32 cellular contexts compared by ENCODE assay signal in the genomic region with DNA sequence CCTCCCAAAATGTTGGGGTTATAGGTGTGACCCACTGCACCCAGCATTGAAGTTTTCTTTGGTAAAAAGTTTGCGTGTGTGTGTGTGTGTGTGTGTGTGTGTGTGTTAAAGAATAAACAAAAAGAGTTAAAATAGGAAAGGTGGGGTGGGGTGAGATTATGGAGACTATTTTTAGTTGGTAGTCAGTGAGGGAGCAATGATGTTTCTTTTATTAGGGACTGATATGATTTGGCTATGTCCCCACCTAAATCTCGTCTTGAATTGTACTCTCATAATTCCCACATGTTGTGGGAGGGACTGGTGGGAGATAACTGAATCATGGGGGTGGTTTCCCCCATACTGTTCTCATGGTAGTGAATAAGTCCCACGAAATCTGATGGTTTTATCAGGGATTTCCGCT.
"Had no signal": no experiment of that assay in that cellular context is flagged by ENCODE, and none has a peak within 500 bp of the region (broad histone marks: within the 10 kb centered on the region; RNA-seq: fewer than 3 reads in every experiment).

No MANE protein-coding gene starts in this region.

- DNase-seq: activated effector memory CD4-positive, alpha-beta T cell treated with anti-CD3 and anti-CD28 coated beads, Interleukin-2, amount 50 U/mL, for 16 hours; activated effector memory CD4-positive, alpha-beta T cell treated with Interleukin-2 at 50 U/mL for 16 hours; activated gamma-delta T cell; activated gamma-delta T cell treated with Interleukin-2 at 50 U/mL for 16 hours; activated naive CD4-positive, alpha-beta T cell; activated naive CD4-positive, alpha-beta T cell treated with anti-CD3 and anti-CD28 coated beads for 36 hours; activated naive CD4-positive, alpha-beta T cell treated with anti-CD3 and anti-CD28 coated beads, Interleukin-2, amount 10 ng/mL, durations not matched to agents 7 days and 5 days; activated naive CD4-positive, alpha-beta T cell treated with anti-CD3 and anti-CD28 coated beads, Interleukin-2, amount 50 U/mL, for 16 hours; activated naive CD4-positive, alpha-beta T cell treated with Interleukin-2 at 50 U/mL for 16 hours; activated naive CD8-positive, alpha-beta T cell treated with anti-CD3 and anti-CD28 coated beads for 36 hours; activated naive CD8-positive, alpha-beta T cell treated with anti-CD3 and anti-CD28 coated beads, Interleukin-2, amount 10 ng/mL, durations not matched to agents 7 days and 5 days; activated naive CD8-positive, alpha-beta T cell treated with anti-CD3 and anti-CD28 coated beads, Interleukin-2, amount 50 U/mL, for 24 hours; activated T-cell treated with anti-CD3 and anti-CD28 coated beads for 4 hours; activated T-cell treated with anti-CD3 and anti-CD28 coated beads, Interleukin-2, amount 50 U/mL, for 1 hour; activated T-cell treated with anti-CD3 and anti-CD28 coated beads, Interleukin-2, amount 50 U/mL, for 24 hours; activated T-cell treated with anti-CD3 and anti-CD28 coated beads, Interleukin-2, amount 50 U/mL, for 4 hours; activated T-cell treated with anti-CD3 and anti-CD28 coated beads, Interleukin-2, amount 50 U/mL, for 48 hours; activated T-cell treated with anti-CD3 and anti-CD28 coated beads, Interleukin-2, amount 50 U/mL, for 72 hours; adrenal gland; amniotic stem cell; amygdala; anterior cingulate cortex; aorta; body of pancreas; brain microvascular endothelial cell; caudate nucleus; central memory CD4-positive, alpha-beta T cell; cerebellar nuclear complex had no signal

- H3K27me3 ChIP-seq: adrenal gland, ascending aorta, body of pancreas, brain microvascular endothelial cell, breast epithelium had no signal

- ATAC-seq: activated naive CD4-positive, alpha-beta T cell treated with anti-CD3 and anti-CD28 coated beads, Interleukin-2, amount 50 U/mL, for 72 hours; activated naive CD8-positive, alpha-beta T cell treated with anti-CD3 and anti-CD28 coated beads, Interleukin-2, amount 50 U/mL, for 24 hours; activated T-cell treated with anti-CD3 and anti-CD28 coated beads, Interleukin-2, amount 50 U/mL, for 4 hours; activated T-cell treated with anti-CD3 and anti-CD28 coated beads, Interleukin-2, amount 50 U/mL, for 72 hours; activated T-helper 17 cell treated with anti-CD3 and anti-CD28 coated beads, Interleukin-2, amount 50 U/mL, for 72 hours; body of pancreas had no signal

- H3K9me3 ChIP-seq: adrenal gland, ascending aorta, body of pancreas, breast epithelium had no signal

- H3K4me3 ChIP-seq: adrenal gland, ascending aorta, body of pancreas, breast epithelium had no signal

- H3K4me1 ChIP-seq: adrenal gland, ascending aorta, body of pancreas, breast epithelium had no signal

- H3K27ac ChIP-seq: adrenal gland, ascending aorta, body of pancreas, brain microvascular endothelial cell, breast epithelium had no signal

- H3K36me3 ChIP-seq: adrenal gland, ascending aorta, brain microvascular endothelial cell, breast epithelium had no signal
